Comparison of ENCODE assay signal across 25 cellular contexts in the genomic region with DNA sequence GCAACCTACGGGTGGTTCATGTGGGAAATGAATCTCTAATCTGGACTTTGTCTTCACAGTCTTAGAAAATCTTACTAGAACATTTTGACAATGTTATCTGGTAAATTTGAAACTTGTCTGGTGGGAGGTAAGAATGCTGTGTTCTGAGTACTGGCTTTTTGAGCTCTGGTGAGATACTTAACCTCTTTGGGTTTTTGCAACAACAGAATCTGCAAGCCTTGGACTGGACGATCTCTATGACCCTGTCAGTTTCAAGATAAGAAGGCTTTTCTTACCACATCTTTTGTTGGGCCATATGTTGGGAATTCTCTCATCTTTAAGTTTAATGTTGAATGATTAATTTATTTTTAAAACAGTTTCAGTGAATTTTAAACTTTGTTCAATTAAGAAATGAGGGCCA.
"Had no signal": no experiment of that assay in that cellular context is flagged by ENCODE, and none has a peak within 500 bp of the region (broad histone marks: within the 10 kb centered on the region; RNA-seq: fewer than 3 reads in every experiment).

No MANE protein-coding gene starts in this region.

- DNase-seq: colonic mucosa; cortex of kidney; dermis blood vessel endothelial cell; dorsolateral prefrontal cortex; effector CD4-positive, alpha-beta T cell; effector CD8-positive, alpha-beta T cell; effector memory CD4-positive, alpha-beta T cell; effector memory CD8-positive, alpha-beta T cell; endodermal cell; erythroblast; esophagus squamous epithelium; foreskin keratinocyte; foreskin melanocyte; gastrocnemius medialis; glutamatergic neuron; heart left ventricle; heart right ventricle had no signal

- H3K4me1 ChIP-seq: colonic mucosa, gastroesophageal sphincter had no signal

- H3K27ac ChIP-seq: colonic mucosa, coronary artery, dorsolateral prefrontal cortex, esophagus muscularis mucosa, esophagus squamous epithelium, foreskin keratinocyte, gastrocnemius medialis, gastroesophageal sphincter, heart left ventricle, heart right ventricle had no signal

- H3K27me3 ChIP-seq: colonic mucosa, dorsolateral prefrontal cortex, esophagus muscularis mucosa, esophagus squamous epithelium, foreskin keratinocyte, gastrocnemius medialis, gastroesophageal sphincter, heart left ventricle, heart right ventricle had no signal

- ATAC-seq: effector memory CD8-positive, alpha-beta T cell; esophagus mucosa; foreskin keratinocyte; gastrocnemius medialis; gastroesophageal sphincter; heart left ventricle; heart right ventricle had no signal

- H3K4me3 ChIP-seq: colonic mucosa, coronary artery, dorsolateral prefrontal cortex, esophagus muscularis mucosa, esophagus squamous epithelium, gastrocnemius medialis, gastroesophageal sphincter, heart left ventricle, heart right ventricle had no signal

- FAIRE-seq: colon, endometrium, endothelial cell of umbilical vein, frontal cortex had no signal

- H3K36me3 ChIP-seq: colonic mucosa had no signal

- H3K9me3 ChIP-seq: colonic mucosa, esophagus muscularis mucosa, esophagus squamous epithelium, gastrocnemius medialis, gastroesophageal sphincter, heart left ventricle, heart right ventricle had no signal
